In genomic region chr3:98763814-98764691, GRCh38 we compare ENCODE assay signal across 15 cellular contexts. TPM values are rescaled to one million over a fixed set of nuclear protein-coding genes. Genes with fewer than 3 reads are reported as not detected.
DNase-seq lines count a peak whose midpoint lies in the region; ATAC-seq, FAIRE-seq and TF ChIP-seq lines count a peak whose summit lies in the region.
"Had no signal": no experiment of that assay in that cellular context is flagged by ENCODE, and none has a peak within 500 bp of the region (broad histone marks: within the 10 kb centered on the region; RNA-seq: fewer than 3 reads in every experiment).

No MANE protein-coding gene starts in this region.

- dilution Hi-C loops in IMR-90 (cut with HindIII; ENCODE audit: low sequenced_read_pairs, unreplicated experiment): no loop called here

- H2BK20ac ChIP-seq in IMR-90 (ENCODE audit: low read depth, low read length): no peak overlapping the region

- POLR2A ChIA-PET in A549 (lab: Yijun Ruan, JAX) (interaction anchor here (0.5 kb wide), 1 partner anchor 198 kb away, joined by 4 read pairs; no protein-coding TSS in a partner anchor), IMR-90 (lab: Charles Lee; ENCODE audit: unreplicated experiment) (no interaction called here)

- H3K56ac ChIP-seq in IMR-90 (ENCODE audit: extremely low read depth, insufficient read depth, low read length): no peak overlapping the region

- no peaks in the 10 kb centered on the region for H3K36me3 ChIP-seq in IMR-90 (ENCODE audit: control insufficient read depth, insufficient read depth, low read length)

- H4K20me1 ChIP-seq in IMR-90 (ENCODE audit: insufficient read depth, low read length): no peaks in the 10 kb centered on the region

- H3K4me1 ChIP-seq in A549 (no peaks in the 10 kb centered on the region), IMR-90 (ENCODE audit: control insufficient read depth, insufficient read depth, low read length) (peaks cover 4% of the 10 kb centered on the region), mononuclear cell (ENCODE audit: insufficient read depth, low read length) (peaks cover 51% of the 10 kb centered on the region)

- TF ChIP-seq CTCF in A549 (IDR thresholded peaks at IDR 0.05): no peak
- TF ChIP-seq CTCF in IMR-90 (conservative IDR thresholded peaks at IDR 0.05; ENCODE audit: low read depth, low read length): no peak

- no peak overlapping the region for H3K18ac ChIP-seq in IMR-90 (ENCODE audit: low read depth, low read length)

- H4K91ac ChIP-seq in IMR-90 (ENCODE audit: insufficient read depth, low read depth, low read length): no peak overlapping the region

- H3K9me3 ChIP-seq in A549: no peaks in the 10 kb centered on the region
- no peaks in the 10 kb centered on the region for H3K9me3 ChIP-seq in IMR-90 (ENCODE audit: control insufficient read depth, insufficient read depth, low read length)
- no peaks in the 10 kb centered on the region for H3K9me3 ChIP-seq in mononuclear cell (ENCODE audit: low read depth, low read length)

- no peak for TF ChIP-seq EP300 in A549 (IDR thresholded peaks at IDR 0.05)

- in situ Hi-C loops in IMR-90 (cut with MboI; ENCODE audit: low sequenced_read_pairs): no loop called here

- no peaks in the 10 kb centered on the region; the same call in 1 of the 2 replicates for H3K27me3 ChIP-seq in IMR-90 (ENCODE audit: control insufficient read depth, insufficient read depth, low read length)
- H3K27me3 ChIP-seq in mononuclear cell (ENCODE audit: insufficient read depth, low read length): no peaks in the 10 kb centered on the region
- H3K27me3 ChIP-seq: hepatocyte had no signal

- H3K27me3 Mint-ChIP-seq in activated T-cell treated with anti-CD3 and anti-CD28 coated beads, Interleukin-2, amount 50 U/mL, for 4 hours (ENCODE audit: low read depth): peaks cover 13% of the 10 kb centered on the region

- no peaks in the 10 kb centered on the region for H3K79me1 ChIP-seq in IMR-90 (ENCODE audit: low read depth in 1 of 2, low read length in 2 of 2)

- no peaks in the 10 kb centered on the region for H3K9me1 ChIP-seq in IMR-90 (ENCODE audit: insufficient read depth, low read length)

- H3K27ac ChIP-seq in A549 (no peak overlapping the region), IMR-90 (ENCODE audit: insufficient read depth, low read length) (no peak overlapping the region), caudate nucleus (ENCODE audit: low read depth, low read length) (peak overlapping the region; percentile 50)
- H3K27ac ChIP-seq: hepatocyte had no signal

- no peaks in the 10 kb centered on the region for H3K4me1 Mint-ChIP-seq in activated T-cell treated with anti-CD3 and anti-CD28 coated beads, Interleukin-2, amount 50 U/mL, for 4 hours (ENCODE audit: low read depth)

- intact Hi-C loops in IMR-90 (cut with micrococcal nuclease): no loop called here

- H3K4me3 ChIP-seq in A549 (no peak overlapping the region), IMR-90 (ENCODE audit: insufficient read depth, low read depth, low read length) (no peak overlapping the region), mononuclear cell (ENCODE audit: low read length) (peak overlapping the region; percentile 53)
- H3K4me3 ChIP-seq: hepatocyte had no signal

- H3K4me3 Mint-ChIP-seq in activated T-cell treated with anti-CD3 and anti-CD28 coated beads, Interleukin-2, amount 50 U/mL, for 4 hours: no peak overlapping the region
- H3K4me3 Mint-ChIP-seq: stimulated activated naive CD8-positive, alpha-beta T cell treated with anti-CD3 and anti-CD28 coated beads, Interleukin-15, Interleukin-2, amounts not matched to agents 100 ng/mL and 50 ng/mL, for 24 hours had no signal

- BruUV-seq in IMR-90 (replicated peaks; lab: Mats Ljungman, UMichigan): no TSS peak

- CTCF ChIA-PET in A549 (lab: Yijun Ruan, JAX) (interaction anchor here (1.2 to 1.5 kb wide), 2 partner anchors 10 to 16 kb away, joined by 3 to 4 read pairs; no protein-coding TSS in a partner anchor), IMR-90 (lab: Yijun Ruan, JAX) (interaction anchor here (0.6 kb wide), 2 partner anchors 38 to 1188 kb away, joined by 3 to 4 read pairs; no protein-coding TSS in a partner anchor)

- H2AK5ac ChIP-seq in IMR-90 (ENCODE audit: low read depth, low read length): no peak overlapping the region; the same call in 1 of the 2 replicates

- ATAC-seq in A549 (no peak), IMR-90 (ENCODE audit: low read depth) (no peak), HG03520 (IDR thresholded peaks at IDR 0.05; ENCODE audit: unreplicated experiment) (no peak)
- no peak for ATAC-seq in activated T-cell treated with anti-CD3 and anti-CD28 coated beads, Interleukin-2, amount 50 U/mL, for 4 hours
- ATAC-seq: Panc1 had no signal

- H3K14ac ChIP-seq in IMR-90 (replicated peaks; ENCODE audit: low read depth, low read length): no peak overlapping the region

- TF ChIP-seq POLR2A in A549 (IDR thresholded peaks at IDR 0.05; ENCODE audit: low read length): no peak
- TF ChIP-seq POLR2A in IMR-90 (IDR thresholded peaks at IDR 0.05; ENCODE audit: low read depth, low read length): no peak

- no peaks in the 10 kb centered on the region for H3K36me3 Mint-ChIP-seq in activated T-cell treated with anti-CD3 and anti-CD28 coated beads, Interleukin-2, amount 50 U/mL, for 4 hours (ENCODE audit: insufficient read depth)

- H4K8ac ChIP-seq in IMR-90 (ENCODE audit: low read depth in 2 of 2, low read length in 2 of 2): no peak overlapping the region

- no peak overlapping the region for H2AFZ ChIP-seq in IMR-90 (replicated peaks; ENCODE audit: low read length, poor library complexity)
- H2AFZ ChIP-seq: hepatocyte had no signal

- H2AK9ac ChIP-seq in IMR-90 (replicated peaks; ENCODE audit: low read depth, low read length, poor library complexity): no peak overlapping the region

- no peak overlapping the region for H2BK15ac ChIP-seq in IMR-90 (ENCODE audit: low read depth, low read length)

- H3K9me3 Mint-ChIP-seq in activated T-cell treated with anti-CD3 and anti-CD28 coated beads, Interleukin-2, amount 50 U/mL, for 4 hours: no peaks in the 10 kb centered on the region
- H3K9me3 Mint-ChIP-seq: stimulated activated naive CD8-positive, alpha-beta T cell treated with anti-CD3 and anti-CD28 coated beads, Interleukin-15, Interleukin-2, amounts not matched to agents 100 ng/mL and 50 ng/mL, for 24 hours had no signal

- 53% methylated on average over 8 of the region's 8 CpGs for WGBS in A549 (ENCODE audit: missing lambda C conversion rate)
- WGBS in IMR-90 (ENCODE audit: extremely low coverage in 2 of 2, insufficient read length in 1 of 2), 2 experiments: no CpG with 5 or more reads among the region's 8 CpGs

- no peak overlapping the region for H2BK5ac ChIP-seq in IMR-90 (ENCODE audit: low read depth, low read length, poor library complexity, severe bottlenecking)

- H3K4me2 ChIP-seq in A549: no peak overlapping the region
- no peak overlapping the region for H3K4me2 ChIP-seq in IMR-90 (ENCODE audit: low read depth, low read length)
- H3K4me2 ChIP-seq: hepatocyte had no signal

- DNase-seq in A549 (ENCODE audit: low read depth in 1 of 2, low spot score in 1 of 2) (no peak), IMR-90 (no peak), caudate nucleus (lab: John Stamatoyannopoulos, UW) (no peak), NCI-H1417 (lab: John Stamatoyannopoulos, UW) (no peak), middle frontal gyrus (ENCODE audit: extremely low spot score, low spot score) (no peak)
- DNase-seq in activated T-cell treated with anti-CD3 and anti-CD28 coated beads, Interleukin-2, amount 50 U/mL, for 4 hours: no peak
- DNase-seq: ACHN; activated effector memory CD4-positive, alpha-beta T cell treated with Interleukin-2 at 50 U/mL for 16 hours; GDM1; NCI-H146 had no signal

- H3K9ac ChIP-seq in IMR-90 (ENCODE audit: low read depth, low read length): no peak overlapping the region

- no peak overlapping the region for H2BK120ac ChIP-seq in IMR-90 (ENCODE audit: low read depth, low read length)

- no peak for FAIRE-seq in A549 (lab: Jason Lieb, UNC)

- H3K23ac ChIP-seq in IMR-90 (ENCODE audit: low read depth, low read length): 0 out of 2 replicates have a peak overlapping the region, but pooled peaks have one; percentile 20

- H4K5ac ChIP-seq in IMR-90 (ENCODE audit: low read depth, low read length): no peak overlapping the region

- TF ChIP-seq RAD21 in A549 (conservative IDR thresholded peaks at IDR 0.05 in 1 of 2, IDR thresholded peaks at IDR 0.05 in 1 of 2): no peak
- TF ChIP-seq RAD21 in IMR-90 (IDR thresholded peaks at IDR 0.05; ENCODE audit: low read length): no peak

- no peak overlapping the region for H3K4ac ChIP-seq in IMR-90 (ENCODE audit: low read depth, low read length)

TF ChIP-seq in A549, 52 proteins besides CTCF, POLR2A, EP300 and RAD21 (continues in another document):
- TF ChIP-seq, protein P1, sequence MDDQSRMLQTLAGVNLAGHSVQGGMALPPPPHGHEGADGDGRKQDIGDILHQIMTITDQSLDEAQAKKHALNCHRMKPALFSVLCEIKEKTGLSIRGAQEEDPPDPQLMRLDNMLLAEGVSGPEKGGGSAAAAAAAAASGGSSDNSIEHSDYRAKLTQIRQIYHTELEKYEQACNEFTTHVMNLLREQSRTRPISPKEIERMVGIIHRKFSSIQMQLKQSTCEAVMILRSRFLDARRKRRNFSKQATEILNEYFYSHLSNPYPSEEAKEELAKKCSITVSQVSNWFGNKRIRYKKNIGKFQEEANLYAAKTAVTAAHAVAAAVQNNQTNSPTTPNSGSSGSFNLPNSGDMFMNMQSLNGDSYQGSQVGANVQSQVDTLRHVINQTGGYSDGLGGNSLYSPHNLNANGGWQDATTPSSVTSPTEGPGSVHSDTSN (IDR thresholded peaks at IDR 0.05): no peak

TF ChIP-seq in IMR-90, 13 proteins besides CTCF, POLR2A, EP300 and RAD21 (continues in another document):
- no peak for TF ChIP-seq NFE2L2 (IDR thresholded peaks at IDR 0.05; ENCODE audit: low read depth, low read length)
- no peak for TF ChIP-seq MXI1 (IDR thresholded peaks at IDR 0.05; ENCODE audit: borderline replicate concordance, low read depth, low read length)
- TF ChIP-seq MAZ (IDR thresholded peaks at IDR 0.05; ENCODE audit: borderline replicate concordance, low read depth, low read length): no peak
- TF ChIP-seq BHLHE40 (IDR thresholded peaks at IDR 0.05; ENCODE audit: low read depth, low read length): no peak
- no peak for TF ChIP-seq CHD1 (IDR thresholded peaks at IDR 0.05; ENCODE audit: low read depth, low read length)

RNA-seq across cellular contexts. Expression of gene ST3GAL6, which starts 0.9 kb away (rescaled TPM):
- polyA plus RNA-seq in A549 (2011; rRNA removed) (0.89 and 1.1 TPM in 2 replicates), A549 (2017; fragmentation: RNase III; extraction: RNeasy Plus Mini Kit Qiagen cat#74134 plus additional on column Dnase treatment) (0.90 to 1.4 TPM (median 0.94 TPM) in 3 replicates), IMR-90 (2012; rRNA removed) (0.83 and 0.99 TPM in 2 replicates)
- 0.28 and 0.35 TPM in 2 replicates for polyA plus RNA-seq in A549 (2012; cell fraction: cytosol; rRNA removed)
- polyA plus RNA-seq in A549 (2012; cell fraction: nucleus; rRNA removed): 0.22 and 0.42 TPM in 2 replicates
- 1.3 TPM in 1 of 2 replicates, not detected in the other for polyA minus RNA-seq in A549 (2011; rRNA and poly(A)+ RNA removed)
- total RNA-seq in IMR-90 (2012; rRNA removed) (0.36 and 1.4 TPM in 2 replicates), mononuclear cell (5.5 TPM)
- 0.20 TPM in 1 of 2 replicates, not detected in the other for polyA plus RNA-seq in IMR-90 (2012; cell fraction: cytosol; rRNA removed)
- polyA plus RNA-seq in IMR-90 (2012; cell fraction: nucleus; rRNA removed; ENCODE audit: low replicate concordance): 0.09 and 1.2 TPM in 2 replicates
- total RNA-seq in activated T-cell treated with anti-CD3 and anti-CD28 coated beads, Interleukin-2, amount 50 U/mL, for 4 hours: under 1 TPM in 1 of 3 donors, not detected in 2; 0.24 TPM
